ENCODE assay signal across 23 cellular contexts in genomic region chr6:6270948-6271347, GRCh38. TPM values are rescaled to one million over a fixed set of nuclear protein-coding genes. Genes with fewer than 3 reads are reported as not detected.
DNase-seq lines count a peak whose midpoint lies in the region; ATAC-seq, FAIRE-seq and TF ChIP-seq lines count a peak whose summit lies in the region.
"Had no signal": no experiment of that assay in that cellular context is flagged by ENCODE, and none has a peak within 500 bp of the region (broad histone marks: within the 10 kb centered on the region; RNA-seq: fewer than 3 reads in every experiment).

No MANE protein-coding gene starts in this region.

- in situ Hi-C loops in HAP-1 (cut with MboI; ENCODE audit: low sequenced_read_pairs), result no loop called here

- H3K9me3 Mint-ChIP-seq in GM23338, result no peaks in the 10 kb centered on the region; the same call in 2 of the 3 replicates

- FAIRE-seq in bronchial epithelial cell (lab: Jason Lieb, UNC), result peak; percentile 36
- FAIRE-seq: A204.1, D721Med, G401.6, GM12891, GM18507, H1, K562 had no signal

- H3K27me3 Mint-ChIP-seq in GM23338 (ENCODE audit: insufficient read depth, low read depth, poor library complexity), result no peaks in the 10 kb centered on the region

- H3F3A ChIP-seq in GM23338 (replicated peaks; ENCODE audit: low read depth) (no peaks in the 10 kb centered on the region), neural cell (ENCODE audit: insufficient read depth, low read length, poor library complexity, severe bottlenecking) (no peaks in the 10 kb centered on the region)

- H3K9me2 ChIP-seq in GM23338 (ENCODE audit: insufficient read depth), result peaks cover 5% of the 10 kb centered on the region; the same call in 1 of the 2 replicates
- H3K9me2 ChIP-seq in neural cell (ENCODE audit: insufficient read depth, low read length), result no peaks in the 10 kb centered on the region

- H3K27ac Mint-ChIP-seq in GM23338, result no peak overlapping the region
- H3K27ac Mint-ChIP-seq: CD4-positive, alpha-beta T cell had no signal

- H3K27me3 ChIP-seq in GM23338 (ENCODE audit: insufficient read depth) (no peaks in the 10 kb centered on the region), bronchial epithelial cell (ENCODE audit: control insufficient read depth, insufficient read depth, low read length) (no peaks in the 10 kb centered on the region), neural cell (ENCODE audit: insufficient read depth, low read depth, low read length) (no peaks in the 10 kb centered on the region), HAP-1 (ENCODE audit: low read depth) (no peaks in the 10 kb centered on the region)
- H3K27me3 ChIP-seq: BE2C had no signal

- DNase-seq in CD1c-positive myeloid dendritic cell (ENCODE audit: extremely low spot score) (peak; percentile 7), GM23338 (ENCODE audit: low spot score) (no peak), bronchial epithelial cell (ENCODE audit: low read depth) (no peak), left lobe of liver (ENCODE audit: low spot score) (no peak), HAP-1 (ENCODE audit: low spot score in 2 of 2) (no peak)
- DNase-seq: ACHN; BE2C; C1 segment of cervical spinal cord; Caco-2; CD4-positive, alpha-beta T cell; HCEC 1CT; IMR-90 had no signal

- H3K4me1 Mint-ChIP-seq in GM23338, result no peaks in the 10 kb centered on the region

- H3K4me3 ChIP-seq in GM23338 (no peak overlapping the region), bronchial epithelial cell (ENCODE audit: low read depth, low read length) (no peak overlapping the region), neural cell (ENCODE audit: low read length) (no peak overlapping the region), HAP-1 (no peak overlapping the region)
- H3K4me3 ChIP-seq: K562 had no signal

- H3K36me3 ChIP-seq in GM23338 (ENCODE audit: insufficient read depth) (no peaks in the 10 kb centered on the region), bronchial epithelial cell (ENCODE audit: control insufficient read depth, insufficient read depth, low read length) (no peaks in the 10 kb centered on the region), neural cell (ENCODE audit: insufficient read depth, low read length) (no peaks in the 10 kb centered on the region), HAP-1 (replicated peaks) (no peaks in the 10 kb centered on the region)
- H3K36me3 ChIP-seq: BE2C had no signal

- H3K27ac ChIP-seq in GM23338 (ENCODE audit: low read depth), result no peak overlapping the region
- no peak overlapping the region for H3K27ac ChIP-seq in neural cell (ENCODE audit: low read length)
- H3K27ac ChIP-seq: HL-60 had no signal

- TF ChIP-seq RAD21 in neural cell (conservative IDR thresholded peaks at IDR 0.05), result no peak

- H3K4me1 ChIP-seq in GM23338 (ENCODE audit: insufficient read depth), result no peaks in the 10 kb centered on the region
- no peaks in the 10 kb centered on the region for H3K4me1 ChIP-seq in HAP-1
- H3K4me1 ChIP-seq: BE2C, Caco-2 had no signal

- H4K20me1 ChIP-seq in GM23338 (replicated peaks; ENCODE audit: insufficient read depth) (no peaks in the 10 kb centered on the region), neural cell (ENCODE audit: insufficient read depth) (no peaks in the 10 kb centered on the region)

- H3K79me2 ChIP-seq in GM23338 (replicated peaks; ENCODE audit: insufficient read depth) (no peaks in the 10 kb centered on the region), neural cell (replicated peaks; ENCODE audit: insufficient read depth, low read length) (no peaks in the 10 kb centered on the region)

- H2AFZ ChIP-seq in GM23338 (peak overlapping the region; percentile 38; the same call in 1 of the 2 replicates), neural cell (ENCODE audit: low read depth, low read length) (no peak overlapping the region)

- TF ChIP-seq EP300 in neural cell (conservative IDR thresholded peaks at IDR 0.05; ENCODE audit: poor library complexity, severe bottlenecking), result no peak

- TF ChIP-seq CTCF in GM23338 (conservative IDR thresholded peaks at IDR 0.05; ENCODE audit: low read depth in 2 of 2) (no peak), bronchial epithelial cell (IDR thresholded peaks at IDR 0.05; ENCODE audit: insufficient read depth, low read length, severe bottlenecking) (no peak), neural cell (IDR thresholded peaks at IDR 0.05; ENCODE audit: poor library complexity, severe bottlenecking) (no peak)

- H3K4me3 Mint-ChIP-seq in GM23338, result no peak overlapping the region
- H3K4me3 Mint-ChIP-seq: CD4-positive, alpha-beta T cell had no signal

- H3K9me3 ChIP-seq in neural cell (ENCODE audit: low read length), result no peaks in the 10 kb centered on the region
- no peaks in the 10 kb centered on the region for H3K9me3 ChIP-seq in HAP-1
- H3K9me3 ChIP-seq: BE2C, Caco-2 had no signal

- H3K4me2 ChIP-seq in GM23338 (no peak overlapping the region), neural cell (ENCODE audit: low read length) (no peak overlapping the region)

- ATAC-seq in GM23338 (no peak), left lobe of liver (no peak), GM18498 (IDR thresholded peaks at IDR 0.05; ENCODE audit: unreplicated experiment) (no peak)
- ATAC-seq: K562 had no signal

- H3K36me3 Mint-ChIP-seq in GM23338 (ENCODE audit: low read depth), result no peaks in the 10 kb centered on the region

- no peak overlapping the region for H3K9ac ChIP-seq in neural cell (ENCODE audit: low read length)

TF ChIP-seq in GM23338, 12 proteins besides CTCF, POLR2A, EP300 and RAD21 (continues in another document):
- TF ChIP-seq POLR2AphosphoS5 (IDR thresholded peaks at IDR 0.05; ENCODE audit: low read depth), result no peak
- no peak for TF ChIP-seq ZNF114 (CRISPR knock-in tag; IDR thresholded peaks at IDR 0.05)
- TF ChIP-seq ZNF331 (CRISPR knock-in tag; IDR thresholded peaks at IDR 0.05; ENCODE audit: low read depth), result no peak
- no peak for TF ChIP-seq CREB1 (CRISPR knock-in tag; IDR thresholded peaks at IDR 0.05; ENCODE audit: low read depth)

TF ChIP-seq in neural cell, 6 proteins besides CTCF, POLR2A, EP300 and RAD21:
- TF ChIP-seq REST (IDR thresholded peaks at IDR 0.05; ENCODE audit: borderline replicate concordance) (peak; percentile 91), TAF1 (IDR thresholded peaks at IDR 0.05; ENCODE audit: low read depth) (no peak)

RNA-seq across cellular contexts. Expression of gene F13A1, which starts 49.5 kb away (rescaled TPM):
- total RNA-seq in GM23338 (2014; rRNA removed; shearing (Covaris generic)), result 0.31 and 11.4 TPM in 2 replicates
- polyA plus RNA-seq in GM23338 (2016; fragmentation: Nextera tagmentation; extraction: Ambion mirVana) (0.30 and 0.32 TPM in 2 replicates), neural cell (not detected in 2 replicates)
- total RNA-seq in bronchial epithelial cell (0.13 TPM in 1 of 2 replicates, not detected in the other), left lobe of liver (1.1 TPM)
- polyA minus RNA-seq in neural cell, result not detected in 2 replicates
- total RNA-seq: Caco-2, HT1080, IMR-90 had no signal
- polyA plus RNA-seq: IMR-90, K562 had no signal
